Comparison of ENCODE assay signal across 1 cellular context in the genomic region with DNA sequence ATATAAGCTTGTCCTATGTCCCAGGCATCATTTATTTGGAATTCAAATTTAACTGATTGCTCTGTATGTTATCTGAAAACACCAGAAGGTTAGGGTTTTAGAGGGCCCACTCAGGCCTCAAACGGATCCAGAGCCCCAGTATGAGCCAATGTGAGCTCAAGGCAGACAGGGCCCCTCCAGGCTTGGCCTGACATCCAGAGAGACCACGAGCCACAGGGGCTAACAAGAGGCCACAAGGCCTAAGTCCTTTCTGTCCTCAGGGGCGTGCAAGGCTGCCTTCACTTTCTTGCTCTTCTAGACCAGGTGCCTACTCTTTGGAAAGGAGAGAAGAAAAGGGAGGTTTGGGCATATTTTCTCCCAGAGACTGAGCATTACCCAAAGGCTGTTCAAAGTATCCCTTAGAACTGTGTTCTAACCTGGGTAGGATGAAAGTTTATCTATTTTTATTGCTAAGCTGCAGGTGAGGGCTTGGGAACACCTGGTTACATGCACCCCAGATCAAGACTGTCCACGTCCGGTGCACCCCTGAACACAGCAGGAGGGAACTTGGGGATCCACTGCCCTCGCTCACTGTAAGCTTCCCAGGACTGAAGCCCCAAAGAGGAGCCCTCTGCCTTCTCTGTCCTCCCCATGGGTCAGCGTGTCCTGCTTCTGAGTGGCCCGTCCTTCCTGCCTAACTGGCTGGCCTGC.
TF ChIP-seq lines count a peak whose summit lies in the region.

No MANE protein-coding gene starts in this region.

TF ChIP-seq in K562, 482 proteins besides CTCF, POLR2A, EP300 and RAD21:
- TF ChIP-seq RBM15 (IDR thresholded peaks at IDR 0.05; ENCODE audit: insufficient read depth, low read length) (no peak), RBM17 (IDR thresholded peaks at IDR 0.05; ENCODE audit: borderline replicate concordance, low read depth, low read length) (no peak), SLC30A9 (CRISPR knock-in tag; IDR thresholded peaks at IDR 0.05) (no peak), JUND (IDR thresholded peaks at IDR 0.05; ENCODE audit: borderline replicate concordance, low read depth, low read length) (no peak), JUND (tag; IDR thresholded peaks at IDR 0.05; ENCODE audit: borderline replicate concordance, low read depth, low read length) (no peak), CEBPG (CRISPR knock-in tag; IDR thresholded peaks at IDR 0.05) (no peak), CEBPG (tag; conservative IDR thresholded peaks at IDR 0.05 in 1 of 2, IDR thresholded peaks at IDR 0.05 in 1 of 2) (no peak), ZNF197 (CRISPR knock-in tag; IDR thresholded peaks at IDR 0.05; ENCODE audit: low read depth) (no peak), CHD4 (IDR thresholded peaks at IDR 0.05; ENCODE audit: insufficient read depth, insufficient replicate concordance, low read depth, low read length, poor library complexity, severe bottlenecking) (no peak), HOXB6 (CRISPR knock-in tag; IDR thresholded peaks at IDR 0.05; ENCODE audit: borderline replicate concordance) (no peak), ZNF764 (CRISPR knock-in tag; IDR thresholded peaks at IDR 0.05; ENCODE audit: low read depth) (no peak), ZNF551 (CRISPR knock-in tag; IDR thresholded peaks at IDR 0.05) (no peak), CCNT2 (IDR thresholded peaks at IDR 0.05; ENCODE audit: borderline replicate concordance, extremely low read depth, insufficient read length, low read depth, low read length) (no peak), ZKSCAN3 (CRISPR knock-in tag; IDR thresholded peaks at IDR 0.05) (no peak), CBFB (CRISPR knock-in tag; IDR thresholded peaks at IDR 0.05) (no peak), ZNF584 (CRISPR knock-in tag; IDR thresholded peaks at IDR 0.05; ENCODE audit: low read depth) (no peak)
- TF ChIP-seq, protein P1, sequence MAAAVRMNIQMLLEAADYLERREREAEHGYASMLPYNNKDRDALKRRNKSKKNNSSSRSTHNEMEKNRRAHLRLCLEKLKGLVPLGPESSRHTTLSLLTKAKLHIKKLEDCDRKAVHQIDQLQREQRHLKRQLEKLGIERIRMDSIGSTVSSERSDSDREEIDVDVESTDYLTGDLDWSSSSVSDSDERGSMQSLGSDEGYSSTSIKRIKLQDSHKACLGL (CRISPR knock-in tag; IDR thresholded peaks at IDR 0.05; ENCODE audit: borderline replicate concordance, poor library complexity, severe bottlenecking): no peak
- TF ChIP-seq, protein P2, sequence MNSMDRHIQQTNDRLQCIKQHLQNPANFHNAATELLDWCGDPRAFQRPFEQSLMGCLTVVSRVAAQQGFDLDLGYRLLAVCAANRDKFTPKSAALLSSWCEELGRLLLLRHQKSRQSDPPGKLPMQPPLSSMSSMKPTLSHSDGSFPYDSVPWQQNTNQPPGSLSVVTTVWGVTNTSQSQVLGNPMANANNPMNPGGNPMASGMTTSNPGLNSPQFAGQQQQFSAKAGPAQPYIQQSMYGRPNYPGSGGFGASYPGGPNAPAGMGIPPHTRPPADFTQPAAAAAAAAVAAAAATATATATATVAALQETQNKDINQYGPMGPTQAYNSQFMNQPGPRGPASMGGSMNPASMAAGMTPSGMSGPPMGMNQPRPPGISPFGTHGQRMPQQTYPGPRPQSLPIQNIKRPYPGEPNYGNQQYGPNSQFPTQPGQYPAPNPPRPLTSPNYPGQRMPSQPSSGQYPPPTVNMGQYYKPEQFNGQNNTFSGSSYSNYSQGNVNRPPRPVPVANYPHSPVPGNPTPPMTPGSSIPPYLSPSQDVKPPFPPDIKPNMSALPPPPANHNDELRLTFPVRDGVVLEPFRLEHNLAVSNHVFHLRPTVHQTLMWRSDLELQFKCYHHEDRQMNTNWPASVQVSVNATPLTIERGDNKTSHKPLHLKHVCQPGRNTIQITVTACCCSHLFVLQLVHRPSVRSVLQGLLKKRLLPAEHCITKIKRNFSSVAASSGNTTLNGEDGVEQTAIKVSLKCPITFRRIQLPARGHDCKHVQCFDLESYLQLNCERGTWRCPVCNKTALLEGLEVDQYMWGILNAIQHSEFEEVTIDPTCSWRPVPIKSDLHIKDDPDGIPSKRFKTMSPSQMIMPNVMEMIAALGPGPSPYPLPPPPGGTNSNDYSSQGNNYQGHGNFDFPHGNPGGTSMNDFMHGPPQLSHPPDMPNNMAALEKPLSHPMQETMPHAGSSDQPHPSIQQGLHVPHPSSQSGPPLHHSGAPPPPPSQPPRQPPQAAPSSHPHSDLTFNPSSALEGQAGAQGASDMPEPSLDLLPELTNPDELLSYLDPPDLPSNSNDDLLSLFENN (IDR thresholded peaks at IDR 0.05; ENCODE audit: low read depth in 2 of 2, low read length in 2 of 2): no peak
- TF ChIP-seq, protein P3, sequence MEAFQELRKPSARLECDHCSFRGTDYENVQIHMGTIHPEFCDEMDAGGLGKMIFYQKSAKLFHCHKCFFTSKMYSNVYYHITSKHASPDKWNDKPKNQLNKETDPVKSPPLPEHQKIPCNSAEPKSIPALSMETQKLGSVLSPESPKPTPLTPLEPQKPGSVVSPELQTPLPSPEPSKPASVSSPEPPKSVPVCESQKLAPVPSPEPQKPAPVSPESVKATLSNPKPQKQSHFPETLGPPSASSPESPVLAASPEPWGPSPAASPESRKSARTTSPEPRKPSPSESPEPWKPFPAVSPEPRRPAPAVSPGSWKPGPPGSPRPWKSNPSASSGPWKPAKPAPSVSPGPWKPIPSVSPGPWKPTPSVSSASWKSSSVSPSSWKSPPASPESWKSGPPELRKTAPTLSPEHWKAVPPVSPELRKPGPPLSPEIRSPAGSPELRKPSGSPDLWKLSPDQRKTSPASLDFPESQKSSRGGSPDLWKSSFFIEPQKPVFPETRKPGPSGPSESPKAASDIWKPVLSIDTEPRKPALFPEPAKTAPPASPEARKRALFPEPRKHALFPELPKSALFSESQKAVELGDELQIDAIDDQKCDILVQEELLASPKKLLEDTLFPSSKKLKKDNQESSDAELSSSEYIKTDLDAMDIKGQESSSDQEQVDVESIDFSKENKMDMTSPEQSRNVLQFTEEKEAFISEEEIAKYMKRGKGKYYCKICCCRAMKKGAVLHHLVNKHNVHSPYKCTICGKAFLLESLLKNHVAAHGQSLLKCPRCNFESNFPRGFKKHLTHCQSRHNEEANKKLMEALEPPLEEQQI (IDR thresholded peaks at IDR 0.05): no peak
- TF ChIP-seq, protein P4, sequence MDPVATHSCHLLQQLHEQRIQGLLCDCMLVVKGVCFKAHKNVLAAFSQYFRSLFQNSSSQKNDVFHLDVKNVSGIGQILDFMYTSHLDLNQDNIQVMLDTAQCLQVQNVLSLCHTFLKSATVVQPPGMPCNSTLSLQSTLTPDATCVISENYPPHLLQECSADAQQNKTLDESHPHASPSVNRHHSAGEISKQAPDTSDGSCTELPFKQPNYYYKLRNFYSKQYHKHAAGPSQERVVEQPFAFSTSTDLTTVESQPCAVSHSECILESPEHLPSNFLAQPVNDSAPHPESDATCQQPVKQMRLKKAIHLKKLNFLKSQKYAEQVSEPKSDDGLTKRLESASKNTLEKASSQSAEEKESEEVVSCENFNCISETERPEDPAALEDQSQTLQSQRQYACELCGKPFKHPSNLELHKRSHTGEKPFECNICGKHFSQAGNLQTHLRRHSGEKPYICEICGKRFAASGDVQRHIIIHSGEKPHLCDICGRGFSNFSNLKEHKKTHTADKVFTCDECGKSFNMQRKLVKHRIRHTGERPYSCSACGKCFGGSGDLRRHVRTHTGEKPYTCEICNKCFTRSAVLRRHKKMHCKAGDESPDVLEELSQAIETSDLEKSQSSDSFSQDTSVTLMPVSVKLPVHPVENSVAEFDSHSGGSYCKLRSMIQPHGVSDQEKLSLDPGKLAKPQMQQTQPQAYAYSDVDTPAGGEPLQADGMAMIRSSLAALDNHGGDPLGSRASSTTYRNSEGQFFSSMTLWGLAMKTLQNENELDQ (CRISPR knock-in tag; IDR thresholded peaks at IDR 0.05; ENCODE audit: borderline replicate concordance): no peak
